In the genomic region with DNA sequence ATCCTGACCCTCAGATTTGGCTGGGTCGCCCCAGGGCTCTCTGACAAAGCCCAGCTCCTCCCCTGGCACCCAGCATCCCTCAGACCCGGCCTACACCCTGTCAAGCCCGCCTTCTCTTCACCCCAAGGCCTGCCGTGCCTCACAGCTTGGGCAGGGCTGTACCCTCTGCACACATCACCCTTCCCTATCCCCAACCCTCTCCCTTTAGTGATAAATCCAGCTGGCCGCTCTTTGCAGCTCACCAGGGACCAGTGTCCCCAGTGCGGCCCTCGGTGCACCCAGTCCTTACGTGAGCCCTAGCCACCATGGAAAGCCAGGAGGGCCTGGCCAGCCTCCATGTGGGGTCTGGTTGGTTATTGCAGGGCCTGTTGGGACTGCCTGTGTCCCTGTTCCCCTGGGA, we compare ENCODE assay signal across 22 cellular contexts.
DNase-seq lines count a peak whose midpoint lies in the region; ATAC-seq and TF ChIP-seq lines count a peak whose summit lies in the region.
"Had no signal": no experiment of that assay in that cellular context is flagged by ENCODE, and none has a peak within 500 bp of the region (broad histone marks: within the 10 kb centered on the region; RNA-seq: fewer than 3 reads in every experiment).

No MANE protein-coding gene starts in this region.

- ATAC-seq in heart right ventricle (peak in 1 of 8 donors; percentile 8), aorta (ENCODE audit: low FRiP score) (no peak)
- ATAC-seq in stimulated activated memory B cell treated with anti-CD40 and anti-IgM and Interleukin-4, amounts not matched to agents 10 μg/mL and 1 μg/mL and 100 μg/mL, for 72 hours: no peak
- ATAC-seq: left colon, PC-3 had no signal

- no peaks in the 10 kb centered on the region for H3K36me3 ChIP-seq in heart right ventricle
- no peaks in the 10 kb centered on the region for H3K36me3 ChIP-seq in testis (ENCODE audit: low read depth, missing control alignments)
- H3K36me3 ChIP-seq in aorta (ENCODE audit: control insufficient read depth in 1 of 2, insufficient read depth in 2 of 2, low read length in 1 of 2): no peaks in the 10 kb centered on the region
- H3K36me3 ChIP-seq: colonic mucosa, SJCRH30, thoracic aorta had no signal

- H3K4me1 Mint-ChIP-seq in IgD-negative memory B cell: peaks cover 30 to 39% (median 38%) of the 10 kb centered on the region in 3 donors
- H3K4me1 Mint-ChIP-seq in brain: peaks cover 83% of the 10 kb centered on the region
- H3K4me1 Mint-ChIP-seq in stimulated activated memory B cell treated with anti-CD40 and anti-IgM and Interleukin-4, amounts not matched to agents 10 μg/mL and 1 μg/mL and 100 μg/mL, for 72 hours: peaks cover 77% of the 10 kb centered on the region

- H3K4me1 ChIP-seq in heart right ventricle (peaks cover 9 to 97% (median 61%) of the 10 kb centered on the region in 9 donors), testis (peaks cover 28% of the 10 kb centered on the region), aorta (ENCODE audit: control insufficient read depth in 1 of 2, insufficient read depth in 2 of 2, low read length in 2 of 2) (no peaks in the 10 kb centered on the region)

- H3K27ac Mint-ChIP-seq in IgD-negative memory B cell (peak overlapping the region in 2 of 3 donors; percentile 51 to 91), brain (peak overlapping the region in 4 of 5 experiments; percentile 20 to 95 (median 36))
- H3K27ac Mint-ChIP-seq in stimulated activated memory B cell treated with anti-CD40 and anti-IgM and Interleukin-4, amounts not matched to agents 10 μg/mL and 1 μg/mL and 100 μg/mL, for 72 hours: peak overlapping the region; percentile 92
- H3K27ac Mint-ChIP-seq: activated CD4-positive, alpha-beta memory T cell treated with anti-CD3 and anti-CD28 coated beads, Interleukin-2, amount 10 ng/mL, durations not matched to agents 7 days and 5 days had no signal

- TF ChIP-seq POLR2A in testis (IDR thresholded peaks at IDR 0.05): no peak

- H3K27ac ChIP-seq in heart right ventricle (peak overlapping the region; percentile 44 to 93 (median 85)), testis (no peak overlapping the region), aorta (ENCODE audit: low read depth in 1 of 2, low read length in 2 of 2) (no peak overlapping the region)
- H3K27ac ChIP-seq: colonic mucosa, SJCRH30, thoracic aorta had no signal

- intact Hi-C loops in heart right ventricle (cut with DNase I): loop anchor here in 1 of 10 donors (5.0 kb wide), 1 partner anchor 73 kb away; the partner anchor contains the start of gene RAI1
- intact Hi-C loops in cardiac septum (cut with DNase I): no loop called here
- intact Hi-C loops in testis (cut with DNase I; ENCODE audit: low total_unique reads): no loop called here
- intact Hi-C loops in aorta (cut with DNase I): no loop called here

- H3K9me3 ChIP-seq in heart right ventricle (no peaks in the 10 kb centered on the region), testis (no peaks in the 10 kb centered on the region), aorta (ENCODE audit: control insufficient read depth, low read length) (no peaks in the 10 kb centered on the region)
- H3K9me3 ChIP-seq: colonic mucosa, SJCRH30, thoracic aorta had no signal

- no peak for TF ChIP-seq CTCF in heart right ventricle (IDR thresholded peaks at IDR 0.05)
- TF ChIP-seq CTCF in brain (conservative IDR thresholded peaks at IDR 0.05): no peak
- TF ChIP-seq CTCF in testis (IDR thresholded peaks at IDR 0.05): no peak

- H3K27me3 Mint-ChIP-seq in IgD-negative memory B cell: no peaks in the 10 kb centered on the region
- H3K27me3 Mint-ChIP-seq in brain: no peaks in the 10 kb centered on the region
- H3K27me3 Mint-ChIP-seq in stimulated activated memory B cell treated with anti-CD40 and anti-IgM and Interleukin-4, amounts not matched to agents 10 μg/mL and 1 μg/mL and 100 μg/mL, for 72 hours: no peaks in the 10 kb centered on the region
- H3K27me3 Mint-ChIP-seq: activated CD4-positive, alpha-beta memory T cell treated with anti-CD3 and anti-CD28 coated beads, Interleukin-2, amount 10 ng/mL, durations not matched to agents 7 days and 5 days had no signal

- WGBS in heart right ventricle, 2 donors: 70 to 75% methylated on average over 8 of the region's 8 CpGs
- WGBS in testis, 2 donors: 91 to 95% methylated on average over 6 to 8 of the region's 8 CpGs
- 71 to 84% methylated on average over 8 of the region's 8 CpGs for WGBS in aorta, 2 donors

- H3K4me3 Mint-ChIP-seq in IgD-negative memory B cell: peak overlapping the region in 1 of 4 donors; percentile 21
- H3K4me3 Mint-ChIP-seq in brain: no peak overlapping the region
- H3K4me3 Mint-ChIP-seq in stimulated activated memory B cell treated with anti-CD40 and anti-IgM and Interleukin-4, amounts not matched to agents 10 μg/mL and 1 μg/mL and 100 μg/mL, for 72 hours: no peak overlapping the region
- H3K4me3 Mint-ChIP-seq: activated CD4-positive, alpha-beta memory T cell treated with anti-CD3 and anti-CD28 coated beads, Interleukin-2, amount 10 ng/mL, durations not matched to agents 7 days and 5 days had no signal

- H3K36me3 Mint-ChIP-seq in IgD-negative memory B cell (peaks cover 2% of the 10 kb centered on the region), brain (no peaks in the 10 kb centered on the region)
- peaks cover 6% of the 10 kb centered on the region for H3K36me3 Mint-ChIP-seq in stimulated activated memory B cell treated with anti-CD40 and anti-IgM and Interleukin-4, amounts not matched to agents 10 μg/mL and 1 μg/mL and 100 μg/mL, for 72 hours

- H3K4me3 ChIP-seq in heart right ventricle: no peak overlapping the region
- no peak overlapping the region for H3K4me3 ChIP-seq in testis
- H3K4me3 ChIP-seq in aorta (ENCODE audit: low read length in 2 of 2): no peak overlapping the region
- H3K4me3 ChIP-seq: colonic mucosa, SJCRH30, thoracic aorta had no signal

- H3K9me3 Mint-ChIP-seq in IgD-negative memory B cell (no peaks in the 10 kb centered on the region), brain (peaks cover 0 to 4% (median 0%) of the 10 kb centered on the region in 5 experiments)
- no peaks in the 10 kb centered on the region for H3K9me3 Mint-ChIP-seq in stimulated activated memory B cell treated with anti-CD40 and anti-IgM and Interleukin-4, amounts not matched to agents 10 μg/mL and 1 μg/mL and 100 μg/mL, for 72 hours
- H3K9me3 Mint-ChIP-seq: activated CD4-positive, alpha-beta memory T cell treated with anti-CD3 and anti-CD28 coated beads, Interleukin-2, amount 10 ng/mL, durations not matched to agents 7 days and 5 days had no signal

- DNase-seq in heart right ventricle (no peak), cardiac septum (ENCODE audit: low spot score) (no peak), KG1 (lab: John Stamatoyannopoulos, UW) (no peak), testis (no peak), aorta (no peak)
- DNase-seq: activated CD4-positive, alpha-beta memory T cell treated with anti-CD3 and anti-CD28 coated beads, Interleukin-2, amount 10 ng/mL, durations not matched to agents 7 days and 5 days; activated T-cell treated with anti-CD3 and anti-CD28 coated beads, Interleukin-2, amount 50 U/mL, for 1 hour; colonic mucosa; DMS53; left colon; MM.1S; NCI-H1694; NCI-H2227 treated with DMSO at 0.1 percent for 48 hours; NCI-H774; nucleus accumbens; PC-3; SJCRH30; stimulated activated CD4-positive, alpha-beta T cell treated with anti-CD3 and anti-CD28 coated beads, Interleukin-12 subunit alpha, Interleukin-12 subunit beta, amount 100 ng/mL, for 4 hours had no signal

- H3K27me3 ChIP-seq in heart right ventricle (no peaks in the 10 kb centered on the region), testis (no peaks in the 10 kb centered on the region), aorta (ENCODE audit: control insufficient read depth in 1 of 2, insufficient read depth in 2 of 2, low read length in 1 of 2) (no peaks in the 10 kb centered on the region)
- H3K27me3 ChIP-seq: colonic mucosa, SJCRH30 had no signal

Comparison
In these comparisons a context has a peak if more than half of its experiments do, and no peak if none do; other contexts are left out.
1. H3K27ac ChIP-seq: peak in heart right ventricle (10 of 10); none in testis (0 of 2) and aorta (0 of 2).
2. H3K27ac Mint-ChIP-seq: peak in every context shown above with its lines; median percentile 92 in stimulated activated memory B cell treated with anti-CD40 and anti-IgM and Interleukin-4, amounts not matched to agents 10 μg/mL and 1 μg/mL and 100 μg/mL, for 72 hours; 71 in IgD-negative memory B cell; 36 in brain.